19 cellular contexts compared by ENCODE assay signal in the genomic region with DNA sequence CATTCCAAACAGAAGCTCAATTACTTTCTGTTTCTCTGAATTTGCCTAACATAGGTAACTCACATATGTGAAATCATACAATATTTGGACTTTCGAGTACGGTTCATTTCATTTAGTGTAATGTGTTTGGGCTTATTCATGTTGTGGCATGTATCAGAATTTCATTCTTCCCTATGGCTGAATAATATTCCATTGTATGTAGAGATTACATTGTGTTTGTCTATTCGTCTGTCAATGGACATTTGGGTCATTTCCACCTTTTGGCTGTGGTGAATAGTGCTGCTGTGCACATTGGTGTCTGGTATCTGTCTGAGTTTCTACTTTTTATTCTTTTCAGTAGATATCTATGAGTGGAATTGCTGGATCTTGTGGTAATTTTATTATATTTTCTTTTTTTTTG. TPM values are rescaled to one million over a fixed set of nuclear protein-coding genes. Genes with fewer than 3 reads are reported as not detected.
DNase-seq lines count a peak whose midpoint lies in the region; ATAC-seq and TF ChIP-seq lines count a peak whose summit lies in the region.
"Had no signal": no experiment of that assay in that cellular context is flagged by ENCODE, and none has a peak within 500 bp of the region (broad histone marks: within the 10 kb centered on the region; RNA-seq: fewer than 3 reads in every experiment).

No MANE protein-coding gene starts in this region.

- no peaks in the 10 kb centered on the region for H3K36me3 ChIP-seq in HCT116 (ENCODE audit: control insufficient read depth in 1 of 2, insufficient read depth in 2 of 2, low read length in 2 of 2)
- H3K36me3 ChIP-seq in skeletal muscle satellite cell (ENCODE audit: insufficient read depth, low read length) = no peaks in the 10 kb centered on the region
- no peaks in the 10 kb centered on the region for H3K36me3 ChIP-seq in BE2C
- H3K36me3 ChIP-seq: uterus had no signal

- peaks cover 93% of the 10 kb centered on the region for H3K4me1 Mint-ChIP-seq in activated B cell treated with CpG ODN at 0.5 μM for 24 hours
- peaks cover 30 to 38% of the 10 kb centered on the region in 2 donors for H3K4me1 Mint-ChIP-seq in natural killer cell
- H3K4me1 Mint-ChIP-seq in activated CD8-positive, alpha-beta T cell treated with anti-CD3 and anti-CD28 coated beads for 36 hours (ENCODE audit: low read depth) = peaks cover 71% of the 10 kb centered on the region

- H3K27me3 ChIP-seq in HCT116 (ENCODE audit: insufficient read depth, low read length) (no peaks in the 10 kb centered on the region; the same call in 1 of the 2 replicates), skeletal muscle satellite cell (ENCODE audit: control insufficient read depth, insufficient read depth, low read length) (no peaks in the 10 kb centered on the region), BE2C (no peaks in the 10 kb centered on the region)
- H3K27me3 ChIP-seq: uterus had no signal

- H3K4me3 Mint-ChIP-seq in activated B cell treated with CpG ODN at 0.5 μM for 24 hours (no peak overlapping the region), natural killer cell (no peak overlapping the region)
- H3K4me3 Mint-ChIP-seq in activated CD8-positive, alpha-beta T cell treated with anti-CD3 and anti-CD28 coated beads for 36 hours = no peak overlapping the region
- H3K4me3 Mint-ChIP-seq: brain; endodermal cell; T-helper 2 cell treated with Interferon-gamma antibody and Interleukin-4, amounts not matched to agents 5 μg/mL and 100 μg/mL, for 36 hours had no signal

- H3K36me3 Mint-ChIP-seq in activated B cell treated with CpG ODN at 0.5 μM for 24 hours (ENCODE audit: low read depth) (no peaks in the 10 kb centered on the region), natural killer cell (no peaks in the 10 kb centered on the region)
- H3K36me3 Mint-ChIP-seq in activated CD8-positive, alpha-beta T cell treated with anti-CD3 and anti-CD28 coated beads for 36 hours (ENCODE audit: low read depth) = peaks cover 9% of the 10 kb centered on the region
- H3K36me3 Mint-ChIP-seq: brain had no signal

- TF ChIP-seq POLR2A in HCT116 (IDR thresholded peaks at IDR 0.05; ENCODE audit: borderline replicate concordance, extremely low read depth, insufficient read depth, insufficient read length) = no peak

- H3K9ac ChIP-seq in HCT116 (ENCODE audit: low read length) (no peak overlapping the region), skeletal muscle satellite cell (ENCODE audit: low read depth, low read length) (no peak overlapping the region)

- H3K4me2 ChIP-seq in HCT116 (ENCODE audit: low read length) = peak overlapping the region; percentile 58
- H3K4me2 ChIP-seq in skeletal muscle satellite cell (ENCODE audit: low read length) = peak overlapping the region; percentile 11

- RAD21 ChIA-PET in HCT116 (lab: Charles Lee; ENCODE audit: low non-redundant PET in 1 of 2, low total read pairs in 2 of 2, uncharacterized antibody in 2 of 2, unreplicated experiment in 2 of 2) = no interaction called here

- H3K79me2 ChIP-seq in HCT116 (ENCODE audit: insufficient read depth, low read length) = no peaks in the 10 kb centered on the region

- BruUV-seq in HCT116 (replicated peaks; lab: Mats Ljungman, UMichigan) = no TSS peak

- no peaks in the 10 kb centered on the region for H4K20me1 ChIP-seq in HCT116 (ENCODE audit: insufficient read depth)

- H3K4me1 ChIP-seq in HCT116 (ENCODE audit: control insufficient read depth in 1 of 2, insufficient read depth in 2 of 2, low read length in 2 of 2) (peaks cover 22 to 28% of the 10 kb centered on the region in 2 experiments), skeletal muscle satellite cell (ENCODE audit: control insufficient read depth, insufficient read depth, low read length) (peaks cover 26% of the 10 kb centered on the region), BE2C (no peaks in the 10 kb centered on the region)
- H3K4me1 ChIP-seq: psoas muscle, uterus had no signal

- DNase-seq in HCT116 (ENCODE audit: low read depth, low spot score) (no peak), activated B cell treated with CpG ODN at 0.5 μM for 24 hours (no peak), epithelial cell of prostate (ENCODE audit: low read depth, low spot score) (peak; percentile 82), natural killer cell (no peak), BE2C (no peak)
- DNase-seq in activated CD8-positive, alpha-beta T cell treated with anti-CD3 and anti-CD28 coated beads for 36 hours = no peak
- DNase-seq: activated CD8-positive, alpha-beta memory T cell treated with anti-CD3 and anti-CD28 coated beads, Interleukin-2, amount 50 U/mL, for 4 hours; activated effector memory CD4-positive, alpha-beta T cell treated with Interleukin-2 at 50 U/mL for 16 hours; cortex of kidney; glutamatergic neuron; NCI-H1694; NCI-H526 treated with DMSO at 0.1 percent for 48 hours; psoas muscle; uterus had no signal

- CTCF ChIA-PET in HCT116 (lab: Charles Lee) (no interaction called here), activated B cell treated with CpG ODN at 0.5 μM for 24 hours (lab: Charles Lee) (interaction anchor here (1.8 kb wide), 1 partner anchor 67 kb away, joined by 8 read pairs; no protein-coding TSS in a partner anchor)
- CTCF ChIA-PET in activated CD8-positive, alpha-beta T cell treated with anti-CD3 and anti-CD28 coated beads for 36 hours (lab: Charles Lee) = interaction anchor here (0.9 to 1.9 kb wide), 4 partner anchors 12 to 436 kb away, joined by 3 to 7 read pairs (median 4); no protein-coding TSS in a partner anchor

- POLR2A ChIA-PET in HCT116 (lab: Charles Lee) = no interaction called here
- POLR2A ChIA-PET in activated B cell treated with CpG ODN at 0.5 μM for 24 hours (lab: Charles Lee) = interaction anchor here (3.0 to 3.2 kb wide), 2 partner anchors 43 kb away, joined by 11 to 20 read pairs; no protein-coding TSS in a partner anchor
- POLR2A ChIA-PET in activated CD8-positive, alpha-beta T cell treated with anti-CD3 and anti-CD28 coated beads for 36 hours (lab: Charles Lee) = interaction anchor here (1.0 to 2.6 kb wide), 4 partner anchors 9 to 36 kb away, joined by 3 to 9 read pairs (median 7); no protein-coding TSS in a partner anchor

- H3K27me3 Mint-ChIP-seq in activated B cell treated with CpG ODN at 0.5 μM for 24 hours = no peaks in the 10 kb centered on the region
- no peaks in the 10 kb centered on the region for H3K27me3 Mint-ChIP-seq in natural killer cell (ENCODE audit: low read depth in 2 of 2)
- H3K27me3 Mint-ChIP-seq in activated CD8-positive, alpha-beta T cell treated with anti-CD3 and anti-CD28 coated beads for 36 hours = no peaks in the 10 kb centered on the region
- H3K27me3 Mint-ChIP-seq: brain had no signal

- H3K27ac Mint-ChIP-seq in activated B cell treated with CpG ODN at 0.5 μM for 24 hours = peak overlapping the region; percentile 63
- no peak overlapping the region for H3K27ac Mint-ChIP-seq in natural killer cell
- H3K27ac Mint-ChIP-seq in activated CD8-positive, alpha-beta T cell treated with anti-CD3 and anti-CD28 coated beads for 36 hours = no peak overlapping the region
- H3K27ac Mint-ChIP-seq: endodermal cell; T-helper 2 cell treated with Interferon-gamma antibody and Interleukin-4, amounts not matched to agents 5 μg/mL and 100 μg/mL, for 36 hours had no signal

- H3K9me3 Mint-ChIP-seq in activated B cell treated with CpG ODN at 0.5 μM for 24 hours = no peaks in the 10 kb centered on the region
- H3K9me3 Mint-ChIP-seq in natural killer cell = no peaks in the 10 kb centered on the region
- H3K9me3 Mint-ChIP-seq in activated CD8-positive, alpha-beta T cell treated with anti-CD3 and anti-CD28 coated beads for 36 hours = no peaks in the 10 kb centered on the region
- H3K9me3 Mint-ChIP-seq: endodermal cell; T-helper 2 cell treated with Interferon-gamma antibody and Interleukin-4, amounts not matched to agents 5 μg/mL and 100 μg/mL, for 36 hours had no signal

- TF ChIP-seq RAD21 in HCT116 (IDR thresholded peaks at IDR 0.05; ENCODE audit: low read depth) = no peak

- H3K27ac ChIP-seq in HCT116 (ENCODE audit: low read depth, low read length) (no peak overlapping the region), epithelial cell of prostate (peak overlapping the region; percentile 86)
- H3K27ac ChIP-seq: HL-60, psoas muscle, uterus had no signal

- H3K9me2 ChIP-seq in HCT116 (ENCODE audit: insufficient read depth) = no peaks in the 10 kb centered on the region

- ATAC-seq in HCT116 (no peak), activated B cell treated with CpG ODN at 0.5 μM for 24 hours (ENCODE audit: low read depth) (no peak), natural killer cell (no peak)
- no peak for ATAC-seq in activated CD8-positive, alpha-beta T cell treated with anti-CD3 and anti-CD28 coated beads for 36 hours

- TF ChIP-seq CTCF in HCT116 (IDR thresholded peaks at IDR 0.05 in 2 of 3, conservative IDR thresholded peaks at IDR 0.05 in 1 of 3; ENCODE audit: borderline replicate concordance in 1 of 3, insufficient read depth in 1 of 3, low read depth in 2 of 3, low read length in 2 of 3) (no peak), activated B cell treated with CpG ODN at 0.5 μM for 24 hours (IDR thresholded peaks at IDR 0.05) (no peak), natural killer cell (IDR thresholded peaks at IDR 0.05) (no peak), BE2C (IDR thresholded peaks at IDR 0.05; ENCODE audit: low read depth, low read length) (no peak)
- TF ChIP-seq CTCF in activated CD8-positive, alpha-beta T cell treated with anti-CD3 and anti-CD28 coated beads for 36 hours (IDR thresholded peaks at IDR 0.05) = no peak

- H3K9me3 ChIP-seq in HCT116 (ENCODE audit: control insufficient read depth in 1 of 2, insufficient read depth in 1 of 2, low read depth in 1 of 2, low read length in 2 of 2) (no peaks in the 10 kb centered on the region), skeletal muscle satellite cell (replicated peaks; ENCODE audit: low read length) (no peaks in the 10 kb centered on the region), BE2C (no peaks in the 10 kb centered on the region)
- H3K9me3 ChIP-seq: psoas muscle, uterus had no signal

- H2AFZ ChIP-seq in HCT116 (ENCODE audit: low read depth, low read length, poor library complexity, severe bottlenecking) = peak overlapping the region; percentile 5

- intact Hi-C loops in HCT116 (cut with micrococcal nuclease) (no loop called here), activated B cell treated with CpG ODN at 0.5 μM for 24 hours (cut with micrococcal nuclease) (no loop called here), natural killer cell (cut with micrococcal nuclease) (no loop called here)
- intact Hi-C loops in activated CD8-positive, alpha-beta T cell treated with anti-CD3 and anti-CD28 coated beads for 36 hours (cut with micrococcal nuclease) = no loop called here

- H3K4me3 ChIP-seq in HCT116 (replicated peaks in 1 of 2; ENCODE audit: low read depth in 1 of 2, low read length in 2 of 2) (no peak overlapping the region), skeletal muscle satellite cell (ENCODE audit: low read length) (no peak overlapping the region), BE2C (ENCODE audit: low read depth, low read length) (no peak overlapping the region)
- H3K4me3 ChIP-seq: psoas muscle, uterus had no signal

RNA-seq across cellular contexts. Expression of a gene that starts 43.9 kb away (rescaled TPM):
- 1.2 TPM for total RNA-seq in HCT116 (2021; ENCODE audit: unreplicated experiment)
- 0.23 and 0.39 TPM in 2 replicates for polyA plus RNA-seq in HCT116 (2012)
- total RNA-seq in activated B cell treated with CpG ODN at 0.5 μM for 24 hours = 120 and 131 TPM in 2 replicates
- total RNA-seq in skeletal muscle satellite cell (2012; rRNA removed) = 1.0 and 9.4 TPM in 2 replicates
- total RNA-seq in natural killer cell = 100 to 1,000 TPM; 157 to 197 (median 158) TPM
- total RNA-seq in activated CD8-positive, alpha-beta T cell treated with anti-CD3 and anti-CD28 coated beads for 36 hours = 100 to 1,000 TPM; 127 to 130 TPM
- polyA plus RNA-seq in BE2C (2012; ENCODE audit: insufficient read depth, insufficient read length, low read depth) = 9.8 TPM

Comparison
In these comparisons a context has a peak if more than half of its experiments do, and no peak if none do; other contexts are left out.
1. RNA of a gene that starts 43.9 kb away (total RNA-seq): 157 to 197 TPM in natural killer cell, 120 to 131 TPM in activated B cell treated with CpG ODN at 0.5 μM for 24 hours and 127 to 130 TPM in activated CD8-positive, alpha-beta T cell treated with anti-CD3 and anti-CD28 coated beads for 36 hours; 1.2 TPM in HCT116 (single experiment); every median in the first group is over 10 times any median in the second.